8 cellular contexts compared by ENCODE assay signal in the genomic region with DNA sequence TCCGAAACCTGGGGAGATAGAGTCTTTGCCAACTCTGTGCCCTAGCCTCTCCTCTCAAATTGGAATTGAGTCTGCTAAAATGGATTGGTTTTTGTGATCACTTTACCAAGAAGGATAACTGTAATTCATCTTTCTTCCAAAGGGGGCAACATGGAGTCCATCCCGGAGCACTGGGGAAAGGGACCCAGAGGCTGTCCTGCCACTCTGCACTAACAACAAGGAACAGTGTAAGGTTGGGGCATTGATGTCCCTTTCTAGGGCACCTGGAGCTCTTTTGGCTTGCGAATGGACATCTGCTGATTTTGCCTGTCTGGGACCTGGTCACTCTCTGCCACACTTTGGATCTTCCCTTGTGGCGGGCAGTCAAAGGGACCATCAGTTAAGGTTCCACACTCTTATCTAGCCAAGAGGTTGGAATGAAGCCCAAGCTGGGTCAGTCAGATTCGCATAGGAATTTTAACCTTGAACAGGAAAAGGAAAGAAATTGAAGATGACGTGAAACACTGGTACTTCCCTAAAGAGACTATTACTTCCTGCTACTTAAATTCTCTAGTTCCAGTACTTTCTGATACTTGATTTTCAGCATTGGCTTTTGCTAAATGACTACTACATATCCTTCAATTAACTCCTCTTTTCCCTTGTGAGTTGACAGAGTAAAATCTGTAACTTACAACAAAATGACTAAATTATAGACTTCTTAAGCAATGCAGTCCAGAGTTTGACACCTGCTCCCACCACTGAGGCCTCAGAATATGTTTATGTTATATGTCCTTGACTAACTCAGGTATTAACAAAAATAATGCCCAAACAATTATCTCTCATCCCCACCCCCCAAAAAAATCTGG.
DNase-seq lines count a peak whose midpoint lies in the region; ATAC-seq and TF ChIP-seq lines count a peak whose summit lies in the region.

No MANE protein-coding gene starts in this region.

- DNase-seq in activated CD4-positive, alpha-beta T cell treated with anti-CD3 and anti-CD28 coated beads for 36 hours: no peak
- no peak for DNase-seq in activated CD4-positive, alpha-beta T cell treated with anti-CD3 and anti-CD28 coated beads, Interleukin-2, amount 50 U/mL, for 48 hours
- DNase-seq in NCI-H2227 (lab: John Stamatoyannopoulos, UW; ENCODE audit: unreplicated experiment) (peak; percentile 62), epithelial cell of proximal tubule (ENCODE audit: low read depth) (no peak), spleen (no peak), GM19238 (ENCODE audit: insufficient read length, low spot score) (no peak)

- no peak for TF ChIP-seq POLR2A in spleen (IDR thresholded peaks at IDR 0.05)

- H3K9me3 ChIP-seq in spleen: peaks cover 0 to 2% (median 0%) of the 10 kb centered on the region in 8 donors

- H3K9me3 Mint-ChIP-seq in activated CD4-positive, alpha-beta T cell treated with anti-CD3 and anti-CD28 coated beads for 36 hours (ENCODE audit: low read depth): no peaks in the 10 kb centered on the region

- H3K4me3 Mint-ChIP-seq in activated CD4-positive, alpha-beta T cell treated with anti-CD3 and anti-CD28 coated beads for 36 hours: no peak overlapping the region

- CTCF ChIA-PET in activated CD4-positive, alpha-beta T cell treated with anti-CD3 and anti-CD28 coated beads for 36 hours (lab: Charles Lee): interaction anchor here (0.6 to 3.6 kb wide), 5 partner anchors 10 to 264 kb away, joined by 3 to 17 read pairs (median 3); no protein-coding TSS in a partner anchor

- ATAC-seq in activated CD4-positive, alpha-beta T cell treated with anti-CD3 and anti-CD28 coated beads for 36 hours: peak; percentile 54
- ATAC-seq in HG03025 (IDR thresholded peaks at IDR 0.05; ENCODE audit: low FRiP score, unreplicated experiment) (no peak), GM18858 (IDR thresholded peaks at IDR 0.05; ENCODE audit: unreplicated experiment) (no peak)

- POLR2A ChIA-PET in activated CD4-positive, alpha-beta T cell treated with anti-CD3 and anti-CD28 coated beads for 36 hours (lab: Charles Lee): interaction anchor here (1.3 kb wide), 1 partner anchor 65 kb away, joined by 4 read pairs; a partner anchor contains a TSS

- TF ChIP-seq CTCF in epithelial cell of proximal tubule (conservative IDR thresholded peaks at IDR 0.05; ENCODE audit: low read depth, low read length) (peak; percentile 63), spleen (IDR thresholded peaks at IDR 0.05 in 8 of 11, conservative IDR thresholded peaks at IDR 0.05 in 3 of 11) (peak in 8 of 11 experiments; percentile 9 to 55 (median 44))

- peak overlapping the region in 5 of 8 donors; percentile 0 to 72 (median 36) for H3K27ac ChIP-seq in spleen

- peaks cover 0 to 48% (median 26%) of the 10 kb centered on the region in 6 donors for H3K4me1 ChIP-seq in spleen

- H3K4me3 ChIP-seq in epithelial cell of proximal tubule (ENCODE audit: low read depth, low read length) (no peak overlapping the region), spleen (no peak overlapping the region)

- peaks cover 46% of the 10 kb centered on the region for H3K4me1 Mint-ChIP-seq in activated CD4-positive, alpha-beta T cell treated with anti-CD3 and anti-CD28 coated beads for 36 hours

- WGBS in spleen, 5 donors: 50 to 67% (median 53%) methylated on average over 6 of the region's 6 CpGs

- H3K27me3 ChIP-seq in spleen (replicated peaks in 1 of 7): no peaks in the 10 kb centered on the region

- no peaks in the 10 kb centered on the region for H3K36me3 Mint-ChIP-seq in activated CD4-positive, alpha-beta T cell treated with anti-CD3 and anti-CD28 coated beads for 36 hours (ENCODE audit: low read depth)

- intact Hi-C loops in activated CD4-positive, alpha-beta T cell treated with anti-CD3 and anti-CD28 coated beads for 36 hours (cut with DNase I, micrococcal nuclease): loop anchor here in 1 of 2 experiments (1.0 kb wide), 1 partner anchor 9 kb away; no protein-coding TSS in a partner anchor
- intact Hi-C loops in spleen (cut with DNase I; ENCODE audit: low total_unique reads): no loop called here

- no peaks in the 10 kb centered on the region for H3K36me3 ChIP-seq in spleen

- H3K27ac Mint-ChIP-seq in activated CD4-positive, alpha-beta T cell treated with anti-CD3 and anti-CD28 coated beads for 36 hours: peak overlapping the region; percentile 79

- H3K27me3 Mint-ChIP-seq in activated CD4-positive, alpha-beta T cell treated with anti-CD3 and anti-CD28 coated beads for 36 hours: no peaks in the 10 kb centered on the region
